In the genomic region with DNA sequence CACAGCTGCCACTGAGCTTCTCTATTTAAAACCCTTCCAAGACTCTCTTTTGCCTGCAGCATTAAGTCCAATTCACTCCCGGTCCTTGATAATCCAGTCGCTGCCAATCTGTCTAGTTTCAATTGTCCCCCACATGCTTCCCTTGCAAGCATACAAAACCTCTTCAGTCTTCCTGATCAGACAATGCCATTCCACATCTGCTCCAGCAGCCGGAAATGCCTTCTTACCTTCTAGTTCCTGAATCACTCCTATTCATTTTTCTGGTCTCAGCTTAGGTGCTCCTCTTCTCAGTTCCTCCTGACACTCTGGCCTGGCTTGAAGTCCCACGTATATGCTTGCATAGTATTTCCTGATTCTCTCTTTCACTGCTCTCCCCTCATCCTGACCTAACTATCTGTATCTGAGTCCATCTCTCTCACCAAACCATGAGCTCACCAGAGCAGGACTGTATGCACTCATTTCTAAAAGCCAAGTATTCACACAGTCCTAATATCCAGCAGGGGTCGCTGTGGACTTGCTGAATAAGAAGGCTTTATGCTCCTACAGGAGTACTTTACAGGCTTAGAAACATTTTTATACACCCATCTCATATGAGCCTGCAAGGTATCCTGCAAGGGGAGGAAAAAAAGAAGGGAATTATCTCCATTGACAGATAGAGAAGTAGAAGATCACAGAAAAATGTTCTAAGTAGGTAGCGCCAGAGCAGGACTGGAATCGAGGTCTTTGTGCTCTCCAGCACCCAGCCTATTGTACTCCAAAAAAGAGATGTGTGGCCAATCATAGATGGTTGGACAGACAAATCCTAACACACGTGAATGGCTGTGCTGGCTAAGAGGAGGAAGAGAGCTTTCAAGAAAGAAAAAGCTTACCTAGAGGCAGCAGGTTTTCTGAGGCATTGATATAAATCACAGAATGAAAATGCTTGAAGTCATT, we compare ENCODE assay signal across 7 cellular contexts. TPM values are rescaled to one million over a fixed set of nuclear protein-coding genes. Genes with fewer than 3 reads are reported as not detected.
DNase-seq lines count a peak whose midpoint lies in the region; ATAC-seq and TF ChIP-seq lines count a peak whose summit lies in the region.

No MANE protein-coding gene starts in this region.

- H3K4me3 Mint-ChIP-seq in activated CD4-positive, alpha-beta memory T cell treated with anti-CD3 and anti-CD28 coated beads for 36 hours, result no peak overlapping the region
- H3K4me3 Mint-ChIP-seq in memory B cell, result no peak overlapping the region

- ATAC-seq in memory B cell (ENCODE audit: low read depth), result peak; percentile 91

- in situ Hi-C loops in GM13976 (cut with MboI; ENCODE audit: low sequenced_read_pairs, unreplicated experiment), result loop anchor here (25.0 kb wide), 1 partner anchor 283 kb away; no protein-coding TSS in a partner anchor

- H3K27me3 Mint-ChIP-seq in activated CD4-positive, alpha-beta memory T cell treated with anti-CD3 and anti-CD28 coated beads for 36 hours, result no peaks in the 10 kb centered on the region
- no peaks in the 10 kb centered on the region for H3K27me3 Mint-ChIP-seq in memory B cell

- POLR2A ChIA-PET in activated CD4-positive, alpha-beta memory T cell treated with anti-CD3 and anti-CD28 coated beads for 36 hours (lab: Charles Lee), result no interaction called here

- no peak overlapping the region for H3K27ac Mint-ChIP-seq in activated CD4-positive, alpha-beta memory T cell treated with anti-CD3 and anti-CD28 coated beads for 36 hours
- H3K27ac Mint-ChIP-seq in memory B cell, result no peak overlapping the region

- H3K9me3 Mint-ChIP-seq in activated CD4-positive, alpha-beta memory T cell treated with anti-CD3 and anti-CD28 coated beads for 36 hours, result no peaks in the 10 kb centered on the region
- no peaks in the 10 kb centered on the region for H3K9me3 Mint-ChIP-seq in memory B cell

- TF ChIP-seq CTCF in GM13976 (IDR thresholded peaks at IDR 0.05; ENCODE audit: borderline replicate concordance, control extremely low read depth, extremely low read depth, insufficient read depth, missing control alignments), result peak; percentile 70

- DNase-seq in GM13976 (ENCODE audit: low spot score), result peak; percentile 65
- peak; percentile 35 for DNase-seq in HK-2 (ENCODE audit: unreplicated experiment)
- DNase-seq in NCI-H748 treated with DMSO at 0.1 percent for 48 hours (lab: John Stamatoyannopoulos, UW), result peak; percentile 71
- peak; percentile 69 for DNase-seq in activated CD4-positive, alpha-beta memory T cell treated with anti-CD3 and anti-CD28 coated beads for 36 hours
- peak; percentile 47 for DNase-seq in effector CD8-positive, alpha-beta T cell (lab: John Stamatoyannopoulos, UW)
- peak; percentile 56 to 61 for DNase-seq in memory B cell (ENCODE audit: low spot score in 2 of 2)
- peak; percentile 32 to 40 for DNase-seq in stimulated activated CD8-positive, alpha-beta memory T cell treated with anti-CD3 and anti-CD28 coated beads, Interleukin-2, amount 100 ng/mL, for 48 hours (ENCODE audit: low read depth in 2 of 2)

- CTCF ChIA-PET in activated CD4-positive, alpha-beta memory T cell treated with anti-CD3 and anti-CD28 coated beads for 36 hours (lab: Charles Lee), result interaction anchor here (0.6 to 8.8 kb wide), 36 partner anchors 9 to 342 kb away, joined by 3 to 75 read pairs (median 4); partner anchors contain the start of genes NEU3, SPCS2, TPBGL and XRRA1

- intact Hi-C loops in activated CD4-positive, alpha-beta memory T cell treated with anti-CD3 and anti-CD28 coated beads for 36 hours (cut with micrococcal nuclease), result loop anchor here (1.0 to 5.0 kb wide), 6 partner anchors 59 to 319 kb away; partner anchors contain the start of gene NEU3

- H3K4me1 Mint-ChIP-seq in activated CD4-positive, alpha-beta memory T cell treated with anti-CD3 and anti-CD28 coated beads for 36 hours (ENCODE audit: low read depth), result peaks cover 14% of the 10 kb centered on the region
- H3K4me1 Mint-ChIP-seq in memory B cell, result no peaks in the 10 kb centered on the region

- peaks cover 2% of the 10 kb centered on the region for H3K36me3 Mint-ChIP-seq in activated CD4-positive, alpha-beta memory T cell treated with anti-CD3 and anti-CD28 coated beads for 36 hours
- peaks cover 19% of the 10 kb centered on the region for H3K36me3 Mint-ChIP-seq in memory B cell

RNA-seq across cellular contexts. Expression of gene XRRA1, which starts 19.2 kb away (rescaled TPM):
- 10 to 100 TPM in 1 of 2 experiments, 1 to 10 TPM in 1; 9.1 to 13.0 TPM for total RNA-seq in activated CD4-positive, alpha-beta memory T cell treated with anti-CD3 and anti-CD28 coated beads for 36 hours

RNA-seq across cellular contexts. Expression of gene SPCS2, which starts 19.4 kb away (rescaled TPM):
- total RNA-seq in activated CD4-positive, alpha-beta memory T cell treated with anti-CD3 and anti-CD28 coated beads for 36 hours, result 100 to 1,000 TPM; 126 to 138 TPM

RNA-seq across cellular contexts. Expression of gene NEU3, which starts 59.0 kb away (rescaled TPM):
- total RNA-seq in activated CD4-positive, alpha-beta memory T cell treated with anti-CD3 and anti-CD28 coated beads for 36 hours, result 10 to 100 TPM; 13.6 to 14.3 TPM

Comparison
In these comparisons a context has a peak if more than half of its experiments do, and no peak if none do; other contexts are left out.
1. Peak in every context shown above with its lines: DNase-seq and ATAC-seq.